ENCODE assay signal across 8 cellular contexts in genomic region chr17:7626956-7627249, GRCh38. TPM values are rescaled to one million over a fixed set of nuclear protein-coding genes. Genes with fewer than 3 reads are reported as not detected.
DNase-seq lines count a peak whose midpoint lies in the region; ATAC-seq and TF ChIP-seq lines count a peak whose summit lies in the region.

No MANE protein-coding gene starts in this region.

- no peak for DNase-seq in SK-N-SH
- peak in 1 of 2 donors; percentile 10 for DNase-seq in fibroblast of lung (ENCODE audit: low read depth in 2 of 2)
- DNase-seq in progenitor cell of endocrine pancreas (ENCODE audit: low spot score, unreplicated experiment), result no peak
- no peak for DNase-seq in ecto neural progenitor cell (ENCODE audit: low spot score)
- no peak for DNase-seq in NCI-H2227 (lab: John Stamatoyannopoulos, UW; ENCODE audit: unreplicated experiment)
- no peak for DNase-seq in DMS79 treated with DMSO at 0.1 percent for 48 hours (lab: John Stamatoyannopoulos, UW)

- H3K9ac ChIP-seq in ES-I3 (ENCODE audit: low read depth, low read length) (peak overlapping the region; percentile 67), SK-N-SH (peak overlapping the region; percentile 96), fibroblast of lung (ENCODE audit: insufficient read depth, low read length) (peak overlapping the region; percentile 89)

- no peak for ATAC-seq in HG02678 (IDR thresholded peaks at IDR 0.05; ENCODE audit: unreplicated experiment)

- TF ChIP-seq CTCF in SK-N-SH (IDR thresholded peaks at IDR 0.05), result no peak
- no peak for TF ChIP-seq CTCF in fibroblast of lung (conservative IDR thresholded peaks at IDR 0.05 in 1 of 2, IDR thresholded peaks at IDR 0.05 in 1 of 2; ENCODE audit: low read depth in 1 of 2, low read length in 2 of 2)
- TF ChIP-seq CTCF in progenitor cell of endocrine pancreas (IDR thresholded peaks at IDR 0.05; ENCODE audit: unreplicated experiment), result no peak

- peak overlapping the region; percentile 92 for H3K4me2 ChIP-seq in SK-N-SH
- H3K4me2 ChIP-seq in fibroblast of lung (ENCODE audit: extremely low read depth, insufficient read depth, low read length), result peak overlapping the region; percentile 95

- H3K27ac ChIP-seq in SK-N-SH (ENCODE audit: low read depth in 2 of 2, low read length in 1 of 2) (peak overlapping the region; percentile 85 to 88), fibroblast of lung (ENCODE audit: insufficient read depth, low read length) (peak overlapping the region; percentile 83)

- H3K79me2 ChIP-seq in SK-N-SH (ENCODE audit: insufficient read depth), result peaks cover 10% of the 10 kb centered on the region; the same call in 1 of the 2 replicates
- H3K79me2 ChIP-seq in fibroblast of lung (ENCODE audit: control insufficient read depth, insufficient read depth, low read length), result peaks cover 8% of the 10 kb centered on the region

- no peak for TF ChIP-seq RAD21 in SK-N-SH (IDR thresholded peaks at IDR 0.05; ENCODE audit: low read length)

- 22% methylated on average over 6 of the region's 6 CpGs for WGBS in SK-N-SH (ENCODE audit: low lambda C conversion rate)

- H3K27me3 ChIP-seq in SK-N-SH (ENCODE audit: insufficient read depth) (no peaks in the 10 kb centered on the region), fibroblast of lung (ENCODE audit: control insufficient read depth, insufficient read depth, low read length) (no peaks in the 10 kb centered on the region)

- no peak for TF ChIP-seq EP300 in SK-N-SH (IDR thresholded peaks at IDR 0.05; ENCODE audit: borderline replicate concordance in 1 of 2, low read depth in 1 of 2, low read length in 1 of 2)

- H3K27me3 Mint-ChIP-seq in progenitor cell of endocrine pancreas, result no peaks in the 10 kb centered on the region

- H3K9me2 ChIP-seq in SK-N-SH, result no peaks in the 10 kb centered on the region

- H3K4me1 ChIP-seq in ES-I3 (ENCODE audit: insufficient read depth, low read length), result no peaks in the 10 kb centered on the region
- H3K4me1 ChIP-seq in SK-N-SH (ENCODE audit: control insufficient read depth in 1 of 2, insufficient read depth in 2 of 2, low read depth in 1 of 2, low read length in 1 of 2), result peaks cover 0 to 19% of the 10 kb centered on the region in 2 experiments; a peak in 1 of 4 replicates
- H3K4me1 ChIP-seq in fibroblast of lung (ENCODE audit: control insufficient read depth, extremely low read depth, insufficient read depth, low read length), result peaks cover 5% of the 10 kb centered on the region

- peak overlapping the region; percentile 99 for H3K27ac Mint-ChIP-seq in progenitor cell of endocrine pancreas

- no peaks in the 10 kb centered on the region for H3K9me3 ChIP-seq in ES-I3 (ENCODE audit: control insufficient read depth, insufficient read depth, low read length)
- H3K9me3 ChIP-seq in SK-N-SH, result no peaks in the 10 kb centered on the region
- H3K9me3 ChIP-seq in fibroblast of lung (ENCODE audit: control insufficient read depth, insufficient read depth, low read depth, low read length), result no peaks in the 10 kb centered on the region

- peaks cover 5% of the 10 kb centered on the region for H3K36me3 Mint-ChIP-seq in progenitor cell of endocrine pancreas (ENCODE audit: insufficient read depth)

- peak overlapping the region; percentile 93 for H3K4me3 Mint-ChIP-seq in progenitor cell of endocrine pancreas (ENCODE audit: low read depth)

- H3K9me3 Mint-ChIP-seq in progenitor cell of endocrine pancreas (ENCODE audit: low read depth), result no peaks in the 10 kb centered on the region

- H3K4me1 Mint-ChIP-seq in progenitor cell of endocrine pancreas (ENCODE audit: low read depth), result peaks cover 18% of the 10 kb centered on the region

- H4K20me1 ChIP-seq in SK-N-SH (ENCODE audit: insufficient read depth), result no peaks in the 10 kb centered on the region
- H4K20me1 ChIP-seq in fibroblast of lung (ENCODE audit: control insufficient read depth, extremely low read depth, insufficient read depth, low read length), result no peaks in the 10 kb centered on the region

- POLR2A ChIA-PET in SK-N-SH (lab: Yijun Ruan, JAX), result interaction anchor here (1.4 to 2.8 kb wide), 5 partner anchors 12 to 77 kb away, joined by 3 to 37 read pairs (median 12); partner anchors contain the start of genes ATP1B2, FXR2, TP53 and WRAP53

- H3K36me3 ChIP-seq in ES-I3 (ENCODE audit: insufficient read depth, low read length) (0 out of 2 replicates have a peak, but pooled peaks cover 3% of the 10 kb centered on the region), SK-N-SH (replicated peaks in 1 of 2; ENCODE audit: control insufficient read depth in 1 of 2, insufficient read depth in 2 of 2, low read length in 1 of 2) (no peaks in the 10 kb centered on the region), fibroblast of lung (ENCODE audit: control insufficient read depth, insufficient read depth, low read length) (no peaks in the 10 kb centered on the region)

- H3F3A ChIP-seq in SK-N-SH (replicated peaks; ENCODE audit: insufficient read depth), result no peaks in the 10 kb centered on the region

- CTCF ChIA-PET in SK-N-SH (lab: Yijun Ruan, JAX), result interaction anchor here (1.2 to 11.8 kb wide), 5 partner anchors 9 to 90 kb away, joined by 3 to 166 read pairs (median 5); partner anchors contain the start of genes FXR2, TP53 and WRAP53

- H3K4me3 ChIP-seq in SK-N-SH (ENCODE audit: low read depth in 2 of 2, low read length in 1 of 2), result peak overlapping the region; percentile 62 to 77
- H3K4me3 ChIP-seq in fibroblast of lung (replicated peaks in 1 of 4; ENCODE audit: control extremely low read depth in 1 of 4, insufficient read depth in 1 of 4, low read depth in 3 of 4, low read length in 4 of 4), result peak overlapping the region; percentile 62 to 86 (median 76)

- H2AFZ ChIP-seq in SK-N-SH (ENCODE audit: low read depth) (peak overlapping the region; percentile 96), fibroblast of lung (ENCODE audit: low read length) (no peak overlapping the region)

TF ChIP-seq in SK-N-SH, 30 proteins besides CTCF, POLR2A, EP300 and RAD21 (continues in another document):
- TF ChIP-seq PBX3 (IDR thresholded peaks at IDR 0.05) (no peak), MXI1 (IDR thresholded peaks at IDR 0.05; ENCODE audit: low read depth, low read length) (no peak), ELF1 (IDR thresholded peaks at IDR 0.05) (no peak), MAX (IDR thresholded peaks at IDR 0.05; ENCODE audit: low read depth) (no peak), NFIC (IDR thresholded peaks at IDR 0.05; ENCODE audit: borderline replicate concordance) (no peak), CHD2 (IDR thresholded peaks at IDR 0.05; ENCODE audit: low read length, partially characterized antibody) (no peak), MEF2A (IDR thresholded peaks at IDR 0.05; ENCODE audit: borderline replicate concordance, low read depth) (no peak)

RNA-seq across cellular contexts. Expression of gene SAT2, which starts 0.7 kb away (rescaled TPM):
- polyA plus RNA-seq in SK-N-SH (2012; rRNA removed) (42.8 and 43.1 TPM in 2 replicates), fibroblast of lung (47.0 and 48.2 TPM in 2 replicates)
- polyA plus RNA-seq in SK-N-SH (2012; cell fraction: cytosol; rRNA removed), result 38.2 and 40.5 TPM in 2 replicates
- 104 and 174 TPM in 2 replicates for polyA plus RNA-seq in SK-N-SH (2012; cell fraction: nucleus; rRNA removed)
- total RNA-seq in fibroblast of lung (54.3 and 55.5 TPM in 2 replicates), progenitor cell of endocrine pancreas (108 and 120 TPM in 2 replicates)
- 87.0 and 89.0 TPM in 2 replicates for polyA plus RNA-seq in fibroblast of lung (2012)
- polyA minus RNA-seq in fibroblast of lung (ENCODE audit: low replicate concordance), result 16.5 and 31.3 TPM in 2 replicates

RNA-seq across cellular contexts. Expression of gene SHBG, which starts 3.0 kb away (rescaled TPM):
- polyA plus RNA-seq in SK-N-SH (2012; rRNA removed) (0.70 and 1.1 TPM in 2 replicates), fibroblast of lung (0.27 and 0.45 TPM in 2 replicates)
- polyA plus RNA-seq in SK-N-SH (2012; cell fraction: cytosol; rRNA removed), result 0.33 and 0.39 TPM in 2 replicates
- polyA plus RNA-seq in SK-N-SH (2012; cell fraction: nucleus; rRNA removed), result 1.6 and 1.8 TPM in 2 replicates
- total RNA-seq in fibroblast of lung (0.26 and 0.33 TPM in 2 replicates), progenitor cell of endocrine pancreas (5.1 and 5.9 TPM in 2 replicates)
- 0.68 and 0.97 TPM in 2 replicates for polyA plus RNA-seq in fibroblast of lung (2012)
- not detected in 2 replicates for polyA minus RNA-seq in fibroblast of lung (ENCODE audit: low replicate concordance)

RNA-seq across cellular contexts. Expression of gene FXR2, which starts 12.2 kb away (rescaled TPM):
- polyA plus RNA-seq in SK-N-SH (2012; rRNA removed) (56.4 and 62.3 TPM in 2 replicates), fibroblast of lung (22.0 and 28.1 TPM in 2 replicates)
- polyA plus RNA-seq in SK-N-SH (2012; cell fraction: cytosol; rRNA removed), result 30.9 and 44.1 TPM in 2 replicates
- polyA plus RNA-seq in SK-N-SH (2012; cell fraction: nucleus; rRNA removed), result 97.1 and 104 TPM in 2 replicates
- total RNA-seq in fibroblast of lung (39.8 and 46.6 TPM in 2 replicates), progenitor cell of endocrine pancreas (53.6 and 61.4 TPM in 2 replicates)
- polyA plus RNA-seq in fibroblast of lung (2012), result 20.7 and 30.8 TPM in 2 replicates
- polyA minus RNA-seq in fibroblast of lung (ENCODE audit: low replicate concordance), result 106 and 122 TPM in 2 replicates

RNA-seq across cellular contexts. Expression of gene ATP1B2, which starts 23.8 kb away (rescaled TPM):
- polyA plus RNA-seq in SK-N-SH (2012; rRNA removed), result 0.05 and 0.08 TPM in 2 replicates
- polyA plus RNA-seq in SK-N-SH (2012; cell fraction: cytosol; rRNA removed), result 0.05 and 0.12 TPM in 2 replicates
- polyA plus RNA-seq in SK-N-SH (2012; cell fraction: nucleus; rRNA removed), result 0.09 and 0.15 TPM in 2 replicates
- total RNA-seq in fibroblast of lung, result 0.33 TPM in 1 of 2 replicates, not detected in the other
- 0.02 and 0.05 TPM in 2 replicates for polyA plus RNA-seq in fibroblast of lung
- not detected in 2 replicates for polyA plus RNA-seq in fibroblast of lung (2012)
- polyA minus RNA-seq in fibroblast of lung (ENCODE audit: low replicate concordance), result not detected in 2 replicates
- 1.5 and 2.1 TPM in 2 replicates for total RNA-seq in progenitor cell of endocrine pancreas

RNA-seq across cellular contexts. Expression of gene SOX15, which starts 37.0 kb away (rescaled TPM):
- polyA plus RNA-seq in SK-N-SH (2012; rRNA removed) (1.3 TPM in 2 replicates), fibroblast of lung (0.36 and 0.78 TPM in 2 replicates)
- 0.59 and 1.1 TPM in 2 replicates for polyA plus RNA-seq in SK-N-SH (2012; cell fraction: cytosol; rRNA removed)
- polyA plus RNA-seq in SK-N-SH (2012; cell fraction: nucleus; rRNA removed), result 1.6 and 1.7 TPM in 2 replicates
- total RNA-seq in fibroblast of lung (under 0.01 and 0.50 TPM in 2 replicates), progenitor cell of endocrine pancreas (0.93 and 1.0 TPM in 2 replicates)
- polyA plus RNA-seq in fibroblast of lung (2012), result 0.64 and 3.4 TPM in 2 replicates
- polyA minus RNA-seq in fibroblast of lung (ENCODE audit: low replicate concordance), result 2.5 TPM in 1 of 2 replicates, not detected in the other
